In the genomic region with DNA sequence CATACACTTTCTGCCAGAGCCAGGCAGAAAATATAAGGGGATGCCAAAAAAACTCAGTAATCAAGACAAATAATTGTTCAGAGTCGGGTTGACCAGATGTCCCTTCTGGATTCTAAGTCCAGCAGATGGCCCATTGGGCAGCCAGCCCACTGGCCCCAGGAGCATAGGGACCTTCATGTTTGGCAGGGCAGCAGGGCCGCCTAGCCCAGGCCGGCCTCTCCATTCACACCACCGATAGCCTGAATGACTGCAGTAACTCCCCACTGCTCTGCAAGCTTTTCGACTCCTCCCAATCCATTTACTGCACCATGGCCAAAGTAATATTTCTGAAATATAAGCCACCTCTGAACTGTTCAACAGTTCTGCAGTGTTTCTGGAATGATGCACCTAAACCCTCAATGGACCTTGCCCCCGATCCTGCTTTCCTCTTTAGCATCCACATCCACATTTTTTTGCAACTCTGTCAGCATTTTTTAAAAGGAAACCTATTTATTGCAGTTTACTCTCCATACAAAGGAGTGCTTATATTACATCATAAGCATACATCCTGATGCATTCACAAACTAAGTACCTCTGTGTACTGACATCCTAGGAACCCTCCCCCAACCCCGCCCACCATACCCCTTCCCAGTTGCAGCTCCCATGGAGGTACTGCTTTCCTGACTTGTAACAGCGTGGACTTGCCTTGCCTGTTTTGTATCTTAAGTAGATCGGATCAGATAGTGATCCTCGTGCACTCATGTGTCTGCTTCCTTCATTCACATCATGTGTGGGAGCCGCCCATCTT, we compare ENCODE assay signal across 1 cellular context.
A peak's percentile ranks its signal among the peaks of the same experiment; 100 is the strongest.
TF ChIP-seq lines count a peak whose summit lies in the region.

No MANE protein-coding gene starts in this region.

TF ChIP-seq in HepG2, 621 proteins besides CTCF, POLR2A, EP300 and RAD21 (continued from another document and continues in another):
- TF ChIP-seq ZFP1 (CRISPR knock-in tag; IDR thresholded peaks at IDR 0.05) (peak; percentile 60; the same call in 1 of the 2 replicates), MXI1 (IDR thresholded peaks at IDR 0.05; ENCODE audit: borderline replicate concordance, low read depth, low read length) (peak; percentile 50; the same call in 1 of the 3 replicates), ZNF839 (CRISPR knock-in tag; IDR thresholded peaks at IDR 0.05; ENCODE audit: borderline replicate concordance) (no peak), SETDB1 (CRISPR knock-in tag; IDR thresholded peaks at IDR 0.05; ENCODE audit: borderline replicate concordance) (no peak), TOPORS (CRISPR knock-in tag; IDR thresholded peaks at IDR 0.05) (no peak), MTA3 (CRISPR knock-in tag; IDR thresholded peaks at IDR 0.05) (no peak), CBX1 (IDR thresholded peaks at IDR 0.05; ENCODE audit: low read depth) (no peak), PHF21A (CRISPR knock-in tag; IDR thresholded peaks at IDR 0.05) (peak; percentile 82), ZNF589 (CRISPR knock-in tag; conservative IDR thresholded peaks at IDR 0.05) (0 out of 2 replicates have a peak, but pooled peaks have one; percentile 34), MAFG (CRISPR knock-in tag; IDR thresholded peaks at IDR 0.05) (no peak), HOXA3 (CRISPR knock-in tag; IDR thresholded peaks at IDR 0.05) (peak; percentile 80; the same call in 1 of the 2 replicates), MBNL3 (CRISPR knock-in tag; conservative IDR thresholded peaks at IDR 0.05) (no peak), POLR2G (IDR thresholded peaks at IDR 0.05; ENCODE audit: low read depth, low read length) (no peak), ZNF598 (CRISPR knock-in tag; IDR thresholded peaks at IDR 0.05; ENCODE audit: borderline replicate concordance) (no peak), ZNF180 (CRISPR knock-in tag; IDR thresholded peaks at IDR 0.05; ENCODE audit: borderline replicate concordance, low read depth) (no peak), ZFY (CRISPR knock-in tag; IDR thresholded peaks at IDR 0.05) (no peak; the same call in 1 of the 2 replicates), ZNF674 (CRISPR knock-in tag; IDR thresholded peaks at IDR 0.05; ENCODE audit: low read depth) (no peak), TMF1 (CRISPR knock-in tag; IDR thresholded peaks at IDR 0.05; ENCODE audit: low read depth) (no peak), ZNF7 (CRISPR knock-in tag; IDR thresholded peaks at IDR 0.05) (no peak), ZNF550 (CRISPR knock-in tag; IDR thresholded peaks at IDR 0.05; ENCODE audit: borderline replicate concordance) (no peak), NFKB2 (CRISPR knock-in tag; IDR thresholded peaks at IDR 0.05; ENCODE audit: borderline replicate concordance) (no peak; the same call in 1 of the 2 replicates), ZNF24 (IDR thresholded peaks at IDR 0.05) (no peak), HDAC2 (CRISPR knock-in tag; IDR thresholded peaks at IDR 0.05) (peak; percentile 82), FOXK1 (CRISPR knock-in tag; IDR thresholded peaks at IDR 0.05; ENCODE audit: borderline replicate concordance, low read depth) (peak; percentile 59; the same call in 1 of the 2 replicates), EHMT2 (IDR thresholded peaks at IDR 0.05; ENCODE audit: borderline replicate concordance, low read depth, low read length) (no peak), ZNF335 (CRISPR knock-in tag; IDR thresholded peaks at IDR 0.05) (no peak), HNF4A (CRISPR knock-in tag; IDR thresholded peaks at IDR 0.05) (peak; percentile 94), NFATC3 (CRISPR knock-in tag; IDR thresholded peaks at IDR 0.05) (no peak), AHR (CRISPR knock-in tag; IDR thresholded peaks at IDR 0.05) (no peak; the same call in 1 of the 2 replicates), HNF4G (IDR thresholded peaks at IDR 0.05; ENCODE audit: borderline replicate concordance, low read depth, low read length) (peak; percentile 92), HNF4G (CRISPR knock-in tag; IDR thresholded peaks at IDR 0.05; ENCODE audit: borderline replicate concordance, low read depth) (peak; percentile 82; the same call in 1 of the 2 replicates), KLF15 (CRISPR knock-in tag; IDR thresholded peaks at IDR 0.05; ENCODE audit: borderline replicate concordance) (no peak), HOXA9 (CRISPR knock-in tag; IDR thresholded peaks at IDR 0.05; ENCODE audit: borderline replicate concordance) (0 out of 2 replicates have a peak, but pooled peaks have one; percentile 46), KLF6 (CRISPR knock-in tag; IDR thresholded peaks at IDR 0.05) (no peak; the same call in 1 of the 2 replicates)
- TF ChIP-seq, protein P1, sequence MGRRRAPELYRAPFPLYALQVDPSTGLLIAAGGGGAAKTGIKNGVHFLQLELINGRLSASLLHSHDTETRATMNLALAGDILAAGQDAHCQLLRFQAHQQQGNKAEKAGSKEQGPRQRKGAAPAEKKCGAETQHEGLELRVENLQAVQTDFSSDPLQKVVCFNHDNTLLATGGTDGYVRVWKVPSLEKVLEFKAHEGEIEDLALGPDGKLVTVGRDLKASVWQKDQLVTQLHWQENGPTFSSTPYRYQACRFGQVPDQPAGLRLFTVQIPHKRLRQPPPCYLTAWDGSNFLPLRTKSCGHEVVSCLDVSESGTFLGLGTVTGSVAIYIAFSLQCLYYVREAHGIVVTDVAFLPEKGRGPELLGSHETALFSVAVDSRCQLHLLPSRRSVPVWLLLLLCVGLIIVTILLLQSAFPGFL (CRISPR knock-in tag; IDR thresholded peaks at IDR 0.05): no peak
- TF ChIP-seq, protein P2, sequence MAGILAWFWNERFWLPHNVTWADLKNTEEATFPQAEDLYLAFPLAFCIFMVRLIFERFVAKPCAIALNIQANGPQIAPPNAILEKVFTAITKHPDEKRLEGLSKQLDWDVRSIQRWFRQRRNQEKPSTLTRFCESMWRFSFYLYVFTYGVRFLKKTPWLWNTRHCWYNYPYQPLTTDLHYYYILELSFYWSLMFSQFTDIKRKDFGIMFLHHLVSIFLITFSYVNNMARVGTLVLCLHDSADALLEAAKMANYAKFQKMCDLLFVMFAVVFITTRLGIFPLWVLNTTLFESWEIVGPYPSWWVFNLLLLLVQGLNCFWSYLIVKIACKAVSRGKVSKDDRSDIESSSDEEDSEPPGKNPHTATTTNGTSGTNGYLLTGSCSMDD (CRISPR knock-in tag; IDR thresholded peaks at IDR 0.05): no peak
- TF ChIP-seq, protein P3, sequence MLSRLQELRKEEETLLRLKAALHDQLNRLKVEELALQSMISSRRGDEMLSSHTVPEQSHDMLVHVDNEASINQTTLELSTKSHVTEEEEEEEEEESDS (CRISPR knock-in tag; IDR thresholded peaks at IDR 0.05; ENCODE audit: borderline replicate concordance): no peak
- TF ChIP-seq, protein P4, sequence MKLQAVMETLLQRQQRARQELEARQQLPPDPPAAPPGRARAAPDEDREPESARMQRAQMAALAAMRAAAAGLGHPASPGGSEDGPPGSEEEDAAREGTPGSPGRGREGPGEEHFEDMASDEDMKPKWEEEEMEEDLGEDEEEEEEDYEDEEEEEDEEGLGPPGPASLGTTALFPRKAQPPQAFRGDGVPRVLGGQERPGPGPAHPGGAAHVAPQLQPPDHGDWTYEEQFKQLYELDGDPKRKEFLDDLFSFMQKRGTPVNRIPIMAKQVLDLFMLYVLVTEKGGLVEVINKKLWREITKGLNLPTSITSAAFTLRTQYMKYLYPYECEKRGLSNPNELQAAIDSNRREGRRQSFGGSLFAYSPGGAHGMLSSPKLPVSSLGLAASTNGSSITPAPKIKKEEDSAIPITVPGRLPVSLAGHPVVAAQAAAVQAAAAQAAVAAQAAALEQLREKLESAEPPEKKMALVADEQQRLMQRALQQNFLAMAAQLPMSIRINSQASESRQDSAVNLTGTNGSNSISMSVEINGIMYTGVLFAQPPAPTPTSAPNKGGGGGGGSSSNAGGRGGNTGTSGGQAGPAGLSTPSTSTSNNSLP (IDR thresholded peaks at IDR 0.05; ENCODE audit: low read depth, low read length): peak; percentile 75
- TF ChIP-seq, protein P5, sequence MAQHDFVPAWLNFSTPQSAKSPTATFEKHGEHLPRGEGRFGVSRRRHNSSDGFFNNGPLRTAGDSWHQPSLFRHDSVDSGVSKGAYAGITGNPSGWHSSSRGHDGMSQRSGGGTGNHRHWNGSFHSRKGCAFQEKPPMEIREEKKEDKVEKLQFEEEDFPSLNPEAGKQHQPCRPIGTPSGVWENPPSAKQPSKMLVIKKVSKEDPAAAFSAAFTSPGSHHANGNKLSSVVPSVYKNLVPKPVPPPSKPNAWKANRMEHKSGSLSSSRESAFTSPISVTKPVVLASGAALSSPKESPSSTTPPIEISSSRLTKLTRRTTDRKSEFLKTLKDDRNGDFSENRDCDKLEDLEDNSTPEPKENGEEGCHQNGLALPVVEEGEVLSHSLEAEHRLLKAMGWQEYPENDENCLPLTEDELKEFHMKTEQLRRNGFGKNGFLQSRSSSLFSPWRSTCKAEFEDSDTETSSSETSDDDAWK (CRISPR knock-in tag; IDR thresholded peaks at IDR 0.05): no peak
- TF ChIP-seq, protein P6, sequence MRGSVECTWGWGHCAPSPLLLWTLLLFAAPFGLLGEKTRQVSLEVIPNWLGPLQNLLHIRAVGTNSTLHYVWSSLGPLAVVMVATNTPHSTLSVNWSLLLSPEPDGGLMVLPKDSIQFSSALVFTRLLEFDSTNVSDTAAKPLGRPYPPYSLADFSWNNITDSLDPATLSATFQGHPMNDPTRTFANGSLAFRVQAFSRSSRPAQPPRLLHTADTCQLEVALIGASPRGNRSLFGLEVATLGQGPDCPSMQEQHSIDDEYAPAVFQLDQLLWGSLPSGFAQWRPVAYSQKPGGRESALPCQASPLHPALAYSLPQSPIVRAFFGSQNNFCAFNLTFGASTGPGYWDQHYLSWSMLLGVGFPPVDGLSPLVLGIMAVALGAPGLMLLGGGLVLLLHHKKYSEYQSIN (CRISPR knock-in tag; IDR thresholded peaks at IDR 0.05; ENCODE audit: borderline replicate concordance): no peak
- TF ChIP-seq, protein P7, sequence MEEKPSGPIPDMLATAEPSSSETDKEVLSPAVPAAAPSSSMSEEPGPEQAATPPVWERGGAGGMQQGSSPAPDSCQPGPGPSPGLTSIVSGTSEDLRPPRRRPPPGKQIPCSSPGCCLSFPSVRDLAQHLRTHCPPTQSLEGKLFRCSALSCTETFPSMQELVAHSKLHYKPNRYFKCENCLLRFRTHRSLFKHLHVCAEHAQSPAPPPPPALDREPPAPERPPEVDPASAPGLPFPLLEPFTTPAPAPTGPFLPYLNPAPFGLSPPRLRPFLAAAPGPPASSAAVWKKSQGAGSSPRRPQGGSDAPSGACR (CRISPR knock-in tag; IDR thresholded peaks at IDR 0.05): no peak
- TF ChIP-seq, protein P8, sequence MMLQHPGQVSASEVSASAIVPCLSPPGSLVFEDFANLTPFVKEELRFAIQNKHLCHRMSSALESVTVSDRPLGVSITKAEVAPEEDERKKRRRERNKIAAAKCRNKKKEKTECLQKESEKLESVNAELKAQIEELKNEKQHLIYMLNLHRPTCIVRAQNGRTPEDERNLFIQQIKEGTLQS (CRISPR knock-in tag; IDR thresholded peaks at IDR 0.05): peak; percentile 90
- TF ChIP-seq, protein P9, sequence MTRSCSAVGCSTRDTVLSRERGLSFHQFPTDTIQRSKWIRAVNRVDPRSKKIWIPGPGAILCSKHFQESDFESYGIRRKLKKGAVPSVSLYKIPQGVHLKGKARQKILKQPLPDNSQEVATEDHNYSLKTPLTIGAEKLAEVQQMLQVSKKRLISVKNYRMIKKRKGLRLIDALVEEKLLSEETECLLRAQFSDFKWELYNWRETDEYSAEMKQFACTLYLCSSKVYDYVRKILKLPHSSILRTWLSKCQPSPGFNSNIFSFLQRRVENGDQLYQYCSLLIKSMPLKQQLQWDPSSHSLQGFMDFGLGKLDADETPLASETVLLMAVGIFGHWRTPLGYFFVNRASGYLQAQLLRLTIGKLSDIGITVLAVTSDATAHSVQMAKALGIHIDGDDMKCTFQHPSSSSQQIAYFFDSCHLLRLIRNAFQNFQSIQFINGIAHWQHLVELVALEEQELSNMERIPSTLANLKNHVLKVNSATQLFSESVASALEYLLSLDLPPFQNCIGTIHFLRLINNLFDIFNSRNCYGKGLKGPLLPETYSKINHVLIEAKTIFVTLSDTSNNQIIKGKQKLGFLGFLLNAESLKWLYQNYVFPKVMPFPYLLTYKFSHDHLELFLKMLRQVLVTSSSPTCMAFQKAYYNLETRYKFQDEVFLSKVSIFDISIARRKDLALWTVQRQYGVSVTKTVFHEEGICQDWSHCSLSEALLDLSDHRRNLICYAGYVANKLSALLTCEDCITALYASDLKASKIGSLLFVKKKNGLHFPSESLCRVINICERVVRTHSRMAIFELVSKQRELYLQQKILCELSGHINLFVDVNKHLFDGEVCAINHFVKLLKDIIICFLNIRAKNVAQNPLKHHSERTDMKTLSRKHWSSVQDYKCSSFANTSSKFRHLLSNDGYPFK (CRISPR knock-in tag; IDR thresholded peaks at IDR 0.05; ENCODE audit: borderline replicate concordance): no peak
- TF ChIP-seq, protein P10, sequence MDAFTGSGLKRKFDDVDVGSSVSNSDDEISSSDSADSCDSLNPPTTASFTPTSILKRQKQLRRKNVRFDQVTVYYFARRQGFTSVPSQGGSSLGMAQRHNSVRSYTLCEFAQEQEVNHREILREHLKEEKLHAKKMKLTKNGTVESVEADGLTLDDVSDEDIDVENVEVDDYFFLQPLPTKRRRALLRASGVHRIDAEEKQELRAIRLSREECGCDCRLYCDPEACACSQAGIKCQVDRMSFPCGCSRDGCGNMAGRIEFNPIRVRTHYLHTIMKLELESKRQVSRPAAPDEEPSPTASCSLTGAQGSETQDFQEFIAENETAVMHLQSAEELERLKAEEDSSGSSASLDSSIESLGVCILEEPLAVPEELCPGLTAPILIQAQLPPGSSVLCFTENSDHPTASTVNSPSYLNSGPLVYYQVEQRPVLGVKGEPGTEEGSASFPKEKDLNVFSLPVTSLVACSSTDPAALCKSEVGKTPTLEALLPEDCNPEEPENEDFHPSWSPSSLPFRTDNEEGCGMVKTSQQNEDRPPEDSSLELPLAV (CRISPR knock-in tag; conservative IDR thresholded peaks at IDR 0.05; ENCODE audit: low read depth): no peak
- TF ChIP-seq, protein P11, sequence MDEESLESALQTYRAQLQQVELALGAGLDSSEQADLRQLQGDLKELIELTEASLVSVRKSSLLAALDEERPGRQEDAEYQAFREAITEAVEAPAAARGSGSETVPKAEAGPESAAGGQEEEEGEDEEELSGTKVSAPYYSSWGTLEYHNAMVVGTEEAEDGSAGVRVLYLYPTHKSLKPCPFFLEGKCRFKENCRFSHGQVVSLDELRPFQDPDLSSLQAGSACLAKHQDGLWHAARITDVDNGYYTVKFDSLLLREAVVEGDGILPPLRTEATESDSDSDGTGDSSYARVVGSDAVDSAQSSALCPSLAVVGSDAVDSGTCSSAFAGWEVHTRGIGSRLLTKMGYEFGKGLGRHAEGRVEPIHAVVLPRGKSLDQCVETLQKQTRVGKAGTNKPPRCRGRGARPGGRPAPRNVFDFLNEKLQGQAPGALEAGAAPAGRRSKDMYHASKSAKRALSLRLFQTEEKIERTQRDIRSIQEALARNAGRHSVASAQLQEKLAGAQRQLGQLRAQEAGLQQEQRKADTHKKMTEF (CRISPR knock-in tag; IDR thresholded peaks at IDR 0.05): peak; percentile 84
